Comparison of ENCODE assay signal across 10 cellular contexts in the genomic region with DNA sequence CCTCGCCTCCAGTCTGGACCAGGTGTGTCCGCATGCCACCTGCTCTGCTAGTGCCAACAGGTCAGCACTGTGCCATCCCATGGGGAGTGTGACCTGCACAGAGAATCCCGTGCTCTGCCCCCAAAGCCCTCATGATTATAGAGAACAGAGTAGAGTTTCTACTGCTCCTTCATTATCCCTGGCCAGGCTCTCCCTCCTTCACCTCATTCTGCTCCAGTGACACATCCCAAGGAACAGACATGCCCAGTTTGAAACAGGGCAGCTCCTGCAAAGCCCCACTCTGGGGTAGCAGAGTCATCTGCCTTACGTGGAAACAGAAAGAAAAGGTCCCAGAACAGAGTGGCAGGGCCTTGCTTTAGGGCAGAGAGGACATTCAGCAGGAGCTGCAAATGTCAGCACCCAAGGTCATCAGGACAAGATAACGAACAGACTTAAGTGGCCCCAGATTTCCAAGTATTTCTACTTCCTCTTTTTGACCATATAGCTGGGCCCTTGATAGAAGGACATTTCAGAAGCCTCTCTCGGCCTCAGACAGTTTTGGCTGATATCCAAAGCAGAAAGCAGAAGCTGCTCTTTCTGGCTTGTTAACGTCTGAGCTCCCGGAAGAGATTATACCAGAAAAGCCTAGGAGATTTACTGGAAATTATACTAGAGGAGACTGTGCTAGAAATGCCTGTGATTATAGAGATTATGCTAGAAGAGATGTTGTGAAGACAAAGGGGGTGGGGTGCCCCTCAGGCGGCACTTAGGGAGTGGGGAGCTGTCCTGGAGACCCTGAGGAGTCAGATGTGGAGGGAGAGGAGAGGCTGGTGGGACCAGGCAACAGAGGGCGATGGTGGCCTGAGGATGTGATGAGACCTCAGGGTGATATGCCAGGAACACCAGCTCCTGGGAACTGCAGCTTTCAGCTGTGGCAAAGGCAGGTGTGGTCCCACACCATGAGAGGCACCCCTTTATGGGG. TPM values are rescaled to one million over a fixed set of nuclear protein-coding genes. Genes with fewer than 3 reads are reported as not detected.
DNase-seq lines count a peak whose midpoint lies in the region; FAIRE-seq and TF ChIP-seq lines count a peak whose summit lies in the region.
"Had no signal": no experiment of that assay in that cellular context is flagged by ENCODE, and none has a peak within 500 bp of the region (broad histone marks: within the 10 kb centered on the region; RNA-seq: fewer than 3 reads in every experiment).

No MANE protein-coding gene starts in this region.

- FAIRE-seq in D721Med (lab: Jason Lieb, UNC), result no peak

- no peaks in the 10 kb centered on the region for H4K20me1 ChIP-seq in MM.1S (ENCODE audit: insufficient read depth, low read length)

- TF ChIP-seq CTCF in D721Med (IDR thresholded peaks at IDR 0.05; ENCODE audit: insufficient read depth, missing control alignments) (peak; percentile 6), MM.1S (IDR thresholded peaks at IDR 0.05; ENCODE audit: low read length) (no peak), nephron (IDR thresholded peaks at IDR 0.05; ENCODE audit: unreplicated experiment in 3 of 3) (peak in 1 of 3 experiments; percentile 8)

- peak overlapping the region; percentile 9; the same call in 1 of the 2 replicates for H3K4me2 ChIP-seq in MM.1S (ENCODE audit: low read depth, low read length)

- POLR2A ChIA-PET in CD4-positive, alpha-beta memory T cell (lab: Charles Lee; ENCODE audit: partially characterized antibody), result no interaction called here

- no peaks in the 10 kb centered on the region for H3K9me3 Mint-ChIP-seq in nephron
- H3K9me3 Mint-ChIP-seq in CD4-positive, alpha-beta memory T cell, result no peaks in the 10 kb centered on the region
- H3K9me3 Mint-ChIP-seq in activated T-helper 1 cell treated with anti-CD3 and anti-CD28 coated beads, Interleukin-12 subunit alpha, Interleukin-12 subunit beta, Interleukin-2, Interleukin-4 antibody, amounts not matched to agents 30 ng/mL and 10 ng/mL and 1 ng/mL, durations not matched to agents 14 hours and 24 hours and 36 hours, result no peaks in the 10 kb centered on the region

- peak overlapping the region in 1 of 3 experiments; percentile 13 for H3K4me3 Mint-ChIP-seq in nephron
- no peak overlapping the region for H3K4me3 Mint-ChIP-seq in CD4-positive, alpha-beta memory T cell
- H3K4me3 Mint-ChIP-seq in activated T-helper 1 cell treated with anti-CD3 and anti-CD28 coated beads, Interleukin-12 subunit alpha, Interleukin-12 subunit beta, Interleukin-2, Interleukin-4 antibody, amounts not matched to agents 30 ng/mL and 10 ng/mL and 1 ng/mL, durations not matched to agents 14 hours and 24 hours and 36 hours, result no peak overlapping the region

- no peak overlapping the region for H3K27ac ChIP-seq in MM.1S (ENCODE audit: low read length)
- peak overlapping the region; percentile 39 for H3K27ac ChIP-seq in cingulate gyrus (ENCODE audit: low read depth, low read length)
- H3K27ac ChIP-seq in CD4-positive, alpha-beta memory T cell (ENCODE audit: low read depth, low read length), result no peak overlapping the region

- no peaks in the 10 kb centered on the region for H3K27me3 ChIP-seq in MM.1S (replicated peaks; ENCODE audit: insufficient read depth, low read length)
- H3K27me3 ChIP-seq in CD4-positive, alpha-beta memory T cell (ENCODE audit: insufficient read depth, low read length), result no peaks in the 10 kb centered on the region

- no peaks in the 10 kb centered on the region for H3K4me1 ChIP-seq in MM.1S (ENCODE audit: low read length)
- no peaks in the 10 kb centered on the region for H3K4me1 ChIP-seq in CD4-positive, alpha-beta memory T cell (ENCODE audit: insufficient read depth, low read length)

- H3K9me3 ChIP-seq in MM.1S (replicated peaks; ENCODE audit: insufficient read depth, low read length), result no peaks in the 10 kb centered on the region
- H3K9me3 ChIP-seq in CD4-positive, alpha-beta memory T cell (ENCODE audit: control insufficient read depth in 1 of 2, low read length in 2 of 2), result no peaks in the 10 kb centered on the region

- no peak overlapping the region for H3K9ac ChIP-seq in MM.1S (ENCODE audit: low read length)

- H3K4me1 Mint-ChIP-seq in nephron, result peaks cover 57% of the 10 kb centered on the region
- H3K4me1 Mint-ChIP-seq in CD4-positive, alpha-beta memory T cell, result no peaks in the 10 kb centered on the region
- peaks cover 5% of the 10 kb centered on the region for H3K4me1 Mint-ChIP-seq in activated T-helper 1 cell treated with anti-CD3 and anti-CD28 coated beads, Interleukin-12 subunit alpha, Interleukin-12 subunit beta, Interleukin-2, Interleukin-4 antibody, amounts not matched to agents 30 ng/mL and 10 ng/mL and 1 ng/mL, durations not matched to agents 14 hours and 24 hours and 36 hours (ENCODE audit: low read depth)

- H3K36me3 ChIP-seq in MM.1S (replicated peaks; ENCODE audit: insufficient read depth, low read length), result no peaks in the 10 kb centered on the region
- no peaks in the 10 kb centered on the region for H3K36me3 ChIP-seq in CD4-positive, alpha-beta memory T cell (ENCODE audit: insufficient read depth, low read length)

- H2AFZ ChIP-seq in MM.1S (ENCODE audit: low read length), result peak overlapping the region; percentile 36; the same call in 1 of the 2 replicates

- no peak overlapping the region for H3K4me3 ChIP-seq in MM.1S (ENCODE audit: low read length)
- H3K4me3 ChIP-seq in CD4-positive, alpha-beta memory T cell (ENCODE audit: low read length in 2 of 2), result no peak overlapping the region

- peaks cover 8% of the 10 kb centered on the region for H3K27me3 Mint-ChIP-seq in nephron (ENCODE audit: low read depth)
- H3K27me3 Mint-ChIP-seq in CD4-positive, alpha-beta memory T cell, result peaks cover 3 to 7% of the 10 kb centered on the region in 2 donors
- peaks cover 19% of the 10 kb centered on the region for H3K27me3 Mint-ChIP-seq in activated T-helper 1 cell treated with anti-CD3 and anti-CD28 coated beads, Interleukin-12 subunit alpha, Interleukin-12 subunit beta, Interleukin-2, Interleukin-4 antibody, amounts not matched to agents 30 ng/mL and 10 ng/mL and 1 ng/mL, durations not matched to agents 14 hours and 24 hours and 36 hours (ENCODE audit: insufficient read depth)

- H3K9me2 ChIP-seq in MM.1S (replicated peaks; ENCODE audit: insufficient read depth, low read length), result no peaks in the 10 kb centered on the region

- peak overlapping the region; percentile 54 to 91 (median 87) for H3K27ac Mint-ChIP-seq in nephron
- H3K27ac Mint-ChIP-seq in CD4-positive, alpha-beta memory T cell, result no peak overlapping the region
- no peak overlapping the region for H3K27ac Mint-ChIP-seq in activated T-helper 1 cell treated with anti-CD3 and anti-CD28 coated beads, Interleukin-12 subunit alpha, Interleukin-12 subunit beta, Interleukin-2, Interleukin-4 antibody, amounts not matched to agents 30 ng/mL and 10 ng/mL and 1 ng/mL, durations not matched to agents 14 hours and 24 hours and 36 hours

- no peaks in the 10 kb centered on the region for H3K36me3 Mint-ChIP-seq in nephron (ENCODE audit: low read depth)
- no peaks in the 10 kb centered on the region for H3K36me3 Mint-ChIP-seq in CD4-positive, alpha-beta memory T cell
- H3K36me3 Mint-ChIP-seq in activated T-helper 1 cell treated with anti-CD3 and anti-CD28 coated beads, Interleukin-12 subunit alpha, Interleukin-12 subunit beta, Interleukin-2, Interleukin-4 antibody, amounts not matched to agents 30 ng/mL and 10 ng/mL and 1 ng/mL, durations not matched to agents 14 hours and 24 hours and 36 hours (ENCODE audit: low read depth), result no peaks in the 10 kb centered on the region

- intact Hi-C loops in CD4-positive, alpha-beta memory T cell (cut with micrococcal nuclease), result no loop called here
- intact Hi-C loops in activated T-helper 1 cell treated with anti-CD3 and anti-CD28 coated beads, Interleukin-12 subunit alpha, Interleukin-12 subunit beta, Interleukin-2, Interleukin-4 antibody, amounts not matched to agents 30 ng/mL and 10 ng/mL and 1 ng/mL, durations not matched to agents 14 hours and 24 hours and 36 hours (cut with micrococcal nuclease), result no loop called here

- no peaks in the 10 kb centered on the region for H3K79me2 ChIP-seq in MM.1S (ENCODE audit: low read length)

- no peaks in the 10 kb centered on the region for H3F3A ChIP-seq in MM.1S (ENCODE audit: insufficient read depth, low read length)

- DNase-seq in D721Med (ENCODE audit: insufficient read length, low spot score), result no peak
- no peak for DNase-seq in MM.1S
- DNase-seq in NCI-H2171 (lab: John Stamatoyannopoulos, UW), result no peak
- no peak for DNase-seq in CD4-positive, alpha-beta memory T cell
- DNase-seq in middle frontal gyrus (ENCODE audit: extremely low spot score, low spot score), result no peak
- DNase-seq in activated T-helper 1 cell treated with anti-CD3 and anti-CD28 coated beads, Interleukin-12 subunit alpha, Interleukin-12 subunit beta, Interleukin-2, Interleukin-4 antibody, amounts not matched to agents 30 ng/mL and 10 ng/mL and 1 ng/mL, durations not matched to agents 14 hours and 24 hours and 36 hours (ENCODE audit: low spot score), result no peak

- CTCF ChIA-PET in CD4-positive, alpha-beta memory T cell (lab: Charles Lee; ENCODE audit: partially characterized antibody), result interaction anchor here (1.0 to 2.1 kb wide), 3 partner anchors 9 to 198 kb away, joined by 3 to 9 read pairs (median 3); no protein-coding TSS in a partner anchor

RNA-seq across cellular contexts. Expression of a gene that starts 12.6 kb away (rescaled TPM):
- total RNA-seq in CD4-positive, alpha-beta memory T cell, result 1 to 10 TPM; 1.6 to 2.3 TPM
- not detected for polyA plus RNA-seq in CD4-positive, alpha-beta memory T cell
- total RNA-seq in activated T-helper 1 cell treated with anti-CD3 and anti-CD28 coated beads, Interleukin-12 subunit alpha, Interleukin-12 subunit beta, Interleukin-2, Interleukin-4 antibody, amounts not matched to agents 30 ng/mL and 10 ng/mL and 1 ng/mL, durations not matched to agents 14 hours and 24 hours and 36 hours, result not detected in 2 replicates
- total RNA-seq: dermis microvascular lymphatic vessel endothelial cell, NCI-H460 had no signal

RNA-seq across cellular contexts. Expression of a gene that starts 13.0 kb away (rescaled TPM):
- total RNA-seq in CD4-positive, alpha-beta memory T cell, result 1 to 10 TPM; 1.1 to 2.6 TPM
- under 1 TPM in 1 of 2 donors, not detected in 1; 0.26 TPM for polyA plus RNA-seq in CD4-positive, alpha-beta memory T cell
- total RNA-seq in activated T-helper 1 cell treated with anti-CD3 and anti-CD28 coated beads, Interleukin-12 subunit alpha, Interleukin-12 subunit beta, Interleukin-2, Interleukin-4 antibody, amounts not matched to agents 30 ng/mL and 10 ng/mL and 1 ng/mL, durations not matched to agents 14 hours and 24 hours and 36 hours, result not detected in 2 replicates
- total RNA-seq: dermis microvascular lymphatic vessel endothelial cell had no signal

RNA-seq across cellular contexts. Expression of a gene that starts 50.4 kb away (rescaled TPM):
- 100 to 1,000 TPM; 296 to 297 TPM for total RNA-seq in CD4-positive, alpha-beta memory T cell
- polyA plus RNA-seq in CD4-positive, alpha-beta memory T cell, result 100 to 1,000 TPM; 415 to 679 TPM
- 53.8 and 59.7 TPM in 2 replicates for total RNA-seq in activated T-helper 1 cell treated with anti-CD3 and anti-CD28 coated beads, Interleukin-12 subunit alpha, Interleukin-12 subunit beta, Interleukin-2, Interleukin-4 antibody, amounts not matched to agents 30 ng/mL and 10 ng/mL and 1 ng/mL, durations not matched to agents 14 hours and 24 hours and 36 hours
- total RNA-seq: NCI-H460 had no signal

Comparison
In these comparisons a context has a peak if more than half of its experiments do, and no peak if none do; other contexts are left out.
1. H3K27ac Mint-ChIP-seq: peak in nephron (3 of 3); none in CD4-positive, alpha-beta memory T cell (0 of 7) and activated T-helper 1 cell treated with anti-CD3 and anti-CD28 coated beads, Interleukin-12 subunit alpha, Interleukin-12 subunit beta, Interleukin-2, Interleukin-4 antibody, amounts not matched to agents 30 ng/mL and 10 ng/mL and 1 ng/mL, durations not matched to agents 14 hours and 24 hours and 36 hours (single experiment).